23 cellular contexts compared by ENCODE assay signal in the genomic region with DNA sequence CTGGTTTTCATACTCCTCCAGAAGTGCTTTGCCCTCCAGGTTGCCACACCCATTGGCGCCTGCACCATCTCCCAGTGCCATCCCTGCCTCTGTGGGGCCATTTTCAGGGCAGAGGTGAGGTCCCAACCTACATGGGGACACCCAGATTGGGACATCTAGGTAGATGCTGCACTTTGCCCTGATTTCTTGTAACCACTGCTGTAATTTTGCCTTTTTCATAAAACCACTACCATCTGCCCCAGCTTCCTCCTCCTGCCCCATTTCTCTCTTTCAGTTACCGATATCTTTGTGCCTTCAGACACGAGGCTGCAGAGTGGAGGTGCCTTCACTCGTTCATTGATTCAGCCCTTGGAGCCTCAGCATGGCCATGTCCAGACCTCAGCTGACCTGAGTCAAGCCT. TPM values are rescaled to one million over a fixed set of nuclear protein-coding genes. Genes with fewer than 3 reads are reported as not detected.
A peak's percentile ranks its signal among the peaks of the same experiment; 100 is the strongest.
DNase-seq lines count a peak whose midpoint lies in the region; ATAC-seq, FAIRE-seq and TF ChIP-seq lines count a peak whose summit lies in the region.
"Had no signal": no experiment of that assay in that cellular context is flagged by ENCODE, and none has a peak within 500 bp of the region (broad histone marks: within the 10 kb centered on the region; RNA-seq: fewer than 3 reads in every experiment).

No MANE protein-coding gene starts in this region.

- TF ChIP-seq CTCF in kidney (IDR thresholded peaks at IDR 0.05; ENCODE audit: borderline replicate concordance, extremely low read depth, insufficient read depth) (no peak), foreskin fibroblast (IDR thresholded peaks at IDR 0.05; ENCODE audit: low read depth, low read length) (no peak)

- H3K4me3 ChIP-seq in kidney (ENCODE audit: low read length in 2 of 2): no peak overlapping the region
- no peak overlapping the region for H3K4me3 ChIP-seq in foreskin fibroblast (ENCODE audit: low read depth in 1 of 2, low read length in 2 of 2)
- H3K4me3 ChIP-seq: MG63 had no signal

- intact Hi-C loops in activated CD4-positive, alpha-beta memory T cell treated with anti-CD3 and anti-CD28 coated beads for 36 hours (cut with micrococcal nuclease): no loop called here
- intact Hi-C loops in kidney (cut with DNase I): no loop called here

- no peaks in the 10 kb centered on the region for H3K4me1 ChIP-seq in kidney (ENCODE audit: control insufficient read depth in 1 of 2, insufficient read depth in 1 of 2, low read depth in 1 of 2, low read length in 2 of 2)

- H3K27me3 Mint-ChIP-seq in activated CD4-positive, alpha-beta memory T cell treated with anti-CD3 and anti-CD28 coated beads, Interleukin-2, amount 10 ng/mL, durations not matched to agents 7 days and 5 days: peaks cover 7% of the 10 kb centered on the region
- peaks cover 1% of the 10 kb centered on the region for H3K27me3 Mint-ChIP-seq in activated CD4-positive, alpha-beta memory T cell treated with anti-CD3 and anti-CD28 coated beads for 36 hours
- H3K27me3 Mint-ChIP-seq in T-helper 17 cell: no peaks in the 10 kb centered on the region

- H3K4me1 Mint-ChIP-seq in activated CD4-positive, alpha-beta memory T cell treated with anti-CD3 and anti-CD28 coated beads, Interleukin-2, amount 10 ng/mL, durations not matched to agents 7 days and 5 days: peaks cover 30% of the 10 kb centered on the region
- no peaks in the 10 kb centered on the region for H3K4me1 Mint-ChIP-seq in activated CD4-positive, alpha-beta memory T cell treated with anti-CD3 and anti-CD28 coated beads for 36 hours (ENCODE audit: low read depth)
- H3K4me1 Mint-ChIP-seq in T-helper 17 cell: peaks cover 19% of the 10 kb centered on the region
- H3K4me1 Mint-ChIP-seq: B cell had no signal

- no peaks in the 10 kb centered on the region for H3K9me3 Mint-ChIP-seq in activated CD4-positive, alpha-beta memory T cell treated with anti-CD3 and anti-CD28 coated beads, Interleukin-2, amount 10 ng/mL, durations not matched to agents 7 days and 5 days
- H3K9me3 Mint-ChIP-seq in activated CD4-positive, alpha-beta memory T cell treated with anti-CD3 and anti-CD28 coated beads for 36 hours: no peaks in the 10 kb centered on the region

- H3K9me3 ChIP-seq in T-helper 17 cell (ENCODE audit: control insufficient read depth, low read length, poor library complexity, severe bottlenecking) (no peaks in the 10 kb centered on the region), kidney (ENCODE audit: control insufficient read depth in 1 of 2, low read length in 2 of 2) (no peaks in the 10 kb centered on the region)
- H3K9me3 ChIP-seq: MG63 had no signal

- DNase-seq in activated CD4-positive, alpha-beta memory T cell treated with anti-CD3 and anti-CD28 coated beads, Interleukin-2, amount 10 ng/mL, durations not matched to agents 7 days and 5 days: no peak
- no peak for DNase-seq in activated CD4-positive, alpha-beta memory T cell treated with anti-CD3 and anti-CD28 coated beads for 36 hours
- DNase-seq in T-helper 17 cell (no peak), kidney (peak; percentile 36), foreskin fibroblast (no peak)
- DNase-seq: DMS153, DND-41, HCEC 1CT, KG1, MG63, NCI-H2029, NCI-H446, NCI-H526, RPMI8226, SHP77 treated with DMSO at 0.1 percent for 48 hours had no signal

- no peak overlapping the region for H3K27ac ChIP-seq in kidney (ENCODE audit: low read depth in 2 of 2, low read length in 2 of 2)
- H3K27ac ChIP-seq: 22Rv1, C4-2B had no signal

- H3K9ac ChIP-seq in kidney (ENCODE audit: low read length in 2 of 2): no peak overlapping the region

- no peaks in the 10 kb centered on the region for H3K36me3 Mint-ChIP-seq in activated CD4-positive, alpha-beta memory T cell treated with anti-CD3 and anti-CD28 coated beads, Interleukin-2, amount 10 ng/mL, durations not matched to agents 7 days and 5 days (ENCODE audit: low read depth)
- H3K36me3 Mint-ChIP-seq in activated CD4-positive, alpha-beta memory T cell treated with anti-CD3 and anti-CD28 coated beads for 36 hours: no peaks in the 10 kb centered on the region
- H3K36me3 Mint-ChIP-seq in T-helper 17 cell (ENCODE audit: low read depth): peaks cover 2% of the 10 kb centered on the region

- no peak for FAIRE-seq in kidney (lab: Jason Lieb, UNC)
- FAIRE-seq: GM12892, H1, HTR-8/SVneo had no signal

- peaks cover 0 to 4% of the 10 kb centered on the region in 2 donors for H3K36me3 ChIP-seq in kidney (ENCODE audit: control insufficient read depth in 1 of 2, insufficient read depth in 2 of 2, low read length in 2 of 2)
- H3K36me3 ChIP-seq: MG63 had no signal

- POLR2A ChIA-PET in activated CD4-positive, alpha-beta memory T cell treated with anti-CD3 and anti-CD28 coated beads, Interleukin-2, amount 10 ng/mL, durations not matched to agents 7 days and 5 days (lab: Charles Lee): interaction anchor here (1.2 to 4.0 kb wide), 2 partner anchors 8 to 200 kb away, joined by 3 to 26 read pairs; no protein-coding TSS in a partner anchor
- POLR2A ChIA-PET in activated CD4-positive, alpha-beta memory T cell treated with anti-CD3 and anti-CD28 coated beads for 36 hours (lab: Charles Lee): no interaction called here

- CTCF ChIA-PET in activated CD4-positive, alpha-beta memory T cell treated with anti-CD3 and anti-CD28 coated beads, Interleukin-2, amount 10 ng/mL, durations not matched to agents 7 days and 5 days (lab: Charles Lee): no interaction called here
- CTCF ChIA-PET in activated CD4-positive, alpha-beta memory T cell treated with anti-CD3 and anti-CD28 coated beads for 36 hours (lab: Charles Lee): interaction anchor here (1.5 kb wide), 1 partner anchor 10 kb away, joined by 5 read pairs; no protein-coding TSS in a partner anchor

- ATAC-seq in T-helper 17 cell (peak; percentile 51), GM18870 (IDR thresholded peaks at IDR 0.05; ENCODE audit: unreplicated experiment) (no peak), GM18519 (IDR thresholded peaks at IDR 0.05; ENCODE audit: low FRiP score, unreplicated experiment) (no peak)

- peak overlapping the region; percentile 56 for H3K27ac Mint-ChIP-seq in activated CD4-positive, alpha-beta memory T cell treated with anti-CD3 and anti-CD28 coated beads, Interleukin-2, amount 10 ng/mL, durations not matched to agents 7 days and 5 days
- no peak overlapping the region for H3K27ac Mint-ChIP-seq in activated CD4-positive, alpha-beta memory T cell treated with anti-CD3 and anti-CD28 coated beads for 36 hours
- H3K27ac Mint-ChIP-seq in T-helper 17 cell: peak overlapping the region; percentile 98
- H3K27ac Mint-ChIP-seq: B cell had no signal

- H3K4me3 Mint-ChIP-seq in activated CD4-positive, alpha-beta memory T cell treated with anti-CD3 and anti-CD28 coated beads, Interleukin-2, amount 10 ng/mL, durations not matched to agents 7 days and 5 days: no peak overlapping the region
- H3K4me3 Mint-ChIP-seq in activated CD4-positive, alpha-beta memory T cell treated with anti-CD3 and anti-CD28 coated beads for 36 hours: no peak overlapping the region
- H3K4me3 Mint-ChIP-seq in T-helper 17 cell: peak overlapping the region; percentile 70
- H3K4me3 Mint-ChIP-seq: B cell had no signal

RNA-seq across cellular contexts. Expression of a gene that starts 21.4 kb away (rescaled TPM):
- total RNA-seq in activated CD4-positive, alpha-beta memory T cell treated with anti-CD3 and anti-CD28 coated beads, Interleukin-2, amount 10 ng/mL, durations not matched to agents 7 days and 5 days: 1 to 10 TPM; 4.0 to 4.3 TPM
- 1 to 10 TPM; 4.4 to 5.3 TPM for total RNA-seq in activated CD4-positive, alpha-beta memory T cell treated with anti-CD3 and anti-CD28 coated beads for 36 hours
- total RNA-seq in T-helper 17 cell (1 to 10 TPM; 6.5 to 9.4 TPM), kidney (39.3 TPM)
- polyA plus RNA-seq in kidney (ENCODE audit: insufficient read depth, low read depth, low replicate concordance): 50.7 TPM
